20 cellular contexts compared by ENCODE assay signal in the genomic region with DNA sequence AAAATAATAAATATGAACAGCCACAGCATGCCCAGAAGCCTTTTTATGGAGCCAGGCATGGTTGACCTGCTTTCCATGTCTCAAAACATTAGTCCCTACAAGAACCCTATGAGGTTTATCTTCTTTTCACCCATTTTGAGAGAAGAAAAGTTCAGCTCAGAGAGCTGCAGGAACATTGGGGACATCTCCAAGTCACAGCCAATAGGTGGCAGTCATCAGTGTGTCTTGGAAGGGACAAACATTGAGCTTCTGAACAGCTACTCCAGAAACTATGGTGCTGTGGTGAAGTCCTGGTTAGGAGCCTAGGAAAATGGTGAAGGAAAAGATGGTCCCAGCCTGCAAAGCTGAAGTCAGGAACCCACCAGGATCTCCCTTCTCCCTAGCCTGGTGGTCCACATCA.
"Had no signal": no experiment of that assay in that cellular context is flagged by ENCODE, and none has a peak within 500 bp of the region (broad histone marks: within the 10 kb centered on the region; RNA-seq: fewer than 3 reads in every experiment).

No MANE protein-coding gene starts in this region.

- H3K4me3 ChIP-seq: left ventricle myocardium inferior, mucosa of descending colon, pancreas, smooth muscle cell, thoracic aorta, upper lobe of right lung had no signal

- DNase-seq: activated CD4-positive, alpha-beta T cell treated with anti-CD3 and anti-CD28 coated beads for 1 hour; activated effector memory CD4-positive, alpha-beta T cell treated with anti-CD3 and anti-CD28 coated beads, Interleukin-2, amount 50 U/mL, for 16 hours; activated naive CD4-positive, alpha-beta T cell treated with anti-CD3 and anti-CD28 coated beads, Interleukin-2, amount 50 U/mL, for 16 hours; activated T-cell treated with anti-CD3 and anti-CD28 coated beads, Interleukin-2, amount 50 U/mL, for 72 hours; dermis blood vessel endothelial cell; foreskin keratinocyte; hippocampal formation; left ventricle myocardium inferior; mucosa of descending colon; naive thymus-derived CD8-positive, alpha-beta T cell; pancreas; stimulated activated CD4-positive, alpha-beta T cell treated with anti-CD3 and anti-CD28 coated beads, Interleukin-4, amount 100 ng/mL, for 24 hours; SW 1271; T-helper 2 cell; upper lobe of right lung; WERI-Rb-1 had no signal

- H3K4me2 ChIP-seq: smooth muscle cell had no signal

- H3K27me3 ChIP-seq: foreskin keratinocyte, neutrophil, pancreas, upper lobe of right lung had no signal

- H3K4me1 Mint-ChIP-seq: naive thymus-derived CD8-positive, alpha-beta T cell; stimulated activated memory B cell treated with anti-CD40 and anti-IgM and Interleukin-4, amounts not matched to agents 10 μg/mL and 1 μg/mL and 100 μg/mL, for 72 hours had no signal

- H3K4me1 ChIP-seq: foreskin keratinocyte, left ventricle myocardium inferior, pancreas, upper lobe of right lung had no signal

- H3K27ac ChIP-seq: foreskin keratinocyte, left ventricle myocardium inferior, neutrophil, pancreas, thoracic aorta, upper lobe of right lung, WERI-Rb-1 had no signal

- H3K27ac Mint-ChIP-seq: activated T-cell treated with anti-CD3 and anti-CD28 coated beads, Interleukin-2, amount 50 U/mL, for 72 hours; naive thymus-derived CD8-positive, alpha-beta T cell; stimulated activated memory B cell treated with anti-CD40 and anti-IgM and Interleukin-4, amounts not matched to agents 10 μg/mL and 1 μg/mL and 100 μg/mL, for 72 hours had no signal

- H3K36me3 ChIP-seq: neutrophil, pancreas, thoracic aorta, upper lobe of right lung, WERI-Rb-1 had no signal

- H3K27me3 Mint-ChIP-seq: naive thymus-derived CD8-positive, alpha-beta T cell; stimulated activated memory B cell treated with anti-CD40 and anti-IgM and Interleukin-4, amounts not matched to agents 10 μg/mL and 1 μg/mL and 100 μg/mL, for 72 hours had no signal

- H3K4me3 Mint-ChIP-seq: activated T-cell treated with anti-CD3 and anti-CD28 coated beads, Interleukin-2, amount 50 U/mL, for 72 hours; naive thymus-derived CD8-positive, alpha-beta T cell; stimulated activated memory B cell treated with anti-CD40 and anti-IgM and Interleukin-4, amounts not matched to agents 10 μg/mL and 1 μg/mL and 100 μg/mL, for 72 hours had no signal
